14 cellular contexts compared by ENCODE assay signal in the genomic region with DNA sequence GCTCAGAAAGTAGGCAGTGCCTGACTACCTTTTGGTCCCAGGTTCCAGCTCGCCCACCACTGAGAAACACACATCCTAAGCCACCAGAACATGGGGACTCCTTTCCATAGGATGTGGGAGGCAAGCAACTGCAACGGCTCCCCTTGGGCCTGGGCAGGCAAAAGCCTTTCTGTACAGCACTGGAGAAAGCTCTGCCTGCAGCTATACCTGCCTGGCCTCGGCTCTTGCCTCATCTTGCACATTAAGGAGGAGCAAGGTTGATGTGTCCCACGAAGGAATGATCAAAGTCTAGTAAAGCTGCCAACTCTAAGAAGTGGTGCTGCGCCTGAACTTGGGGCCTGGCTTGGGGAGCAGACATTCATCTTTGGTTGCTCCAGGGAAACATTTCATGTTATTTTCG.
"Had no signal": no experiment of that assay in that cellular context is flagged by ENCODE, and none has a peak within 500 bp of the region (broad histone marks: within the 10 kb centered on the region; RNA-seq: fewer than 3 reads in every experiment).

No MANE protein-coding gene starts in this region.

- H3K9me3 ChIP-seq: adrenal gland, tibial nerve had no signal

- H3K27ac ChIP-seq: adrenal gland, tibial nerve had no signal

- H3K9me3 Mint-ChIP-seq: activated B cell treated with CpG ODN at 0.5 μM for 24 hours; activated CD4-positive, alpha-beta T cell treated with anti-CD3 and anti-CD28 coated beads, Interleukin-2, amount 10 ng/mL, durations not matched to agents 7 days and 5 days; effector memory CD8-positive, alpha-beta T cell; memory B cell; stimulated activated naive B cell treated with anti-CD40 and anti-IgM and Interleukin-4, amounts not matched to agents 10 μg/mL and 1 μg/mL and 100 μg/mL, for 72 hours had no signal

- H3K36me3 ChIP-seq: adrenal gland had no signal

- H3K4me3 ChIP-seq: adrenal gland, tibial nerve had no signal

- DNase-seq: activated B cell treated with CpG ODN at 0.5 μM for 24 hours; activated CD4-positive, alpha-beta T cell treated with anti-CD3 and anti-CD28 coated beads, Interleukin-2, amount 10 ng/mL, durations not matched to agents 7 days and 5 days; activated naive CD4-positive, alpha-beta T cell treated with anti-CD3 and anti-CD28 coated beads, Interleukin-2, amount 50 U/mL, for 16 hours; adrenal gland; central memory CD4-positive, alpha-beta T cell; cortex of kidney; effector memory CD8-positive, alpha-beta T cell; right cardiac atrium; stimulated activated CD4-positive, alpha-beta T cell treated with anti-CD3 and anti-CD28 coated beads, Interleukin-2, amount 100 ng/mL, for 24 hours; stimulated activated naive B cell treated with anti-CD40 and anti-IgM and Interleukin-4, amounts not matched to agents 10 μg/mL and 1 μg/mL and 100 μg/mL, for 72 hours; T-helper 17 cell had no signal

- H3K4me1 Mint-ChIP-seq: activated B cell treated with CpG ODN at 0.5 μM for 24 hours; activated CD4-positive, alpha-beta T cell treated with anti-CD3 and anti-CD28 coated beads, Interleukin-2, amount 10 ng/mL, durations not matched to agents 7 days and 5 days; T-helper 17 cell had no signal

- ATAC-seq: effector memory CD8-positive, alpha-beta T cell; left lobe of liver; right cardiac atrium; T-helper 17 cell had no signal

- H3K27me3 Mint-ChIP-seq: activated B cell treated with CpG ODN at 0.5 μM for 24 hours; memory B cell; stimulated activated naive B cell treated with anti-CD40 and anti-IgM and Interleukin-4, amounts not matched to agents 10 μg/mL and 1 μg/mL and 100 μg/mL, for 72 hours had no signal

- H3K27ac Mint-ChIP-seq: activated B cell treated with CpG ODN at 0.5 μM for 24 hours; activated CD4-positive, alpha-beta T cell treated with anti-CD3 and anti-CD28 coated beads, Interleukin-2, amount 10 ng/mL, durations not matched to agents 7 days and 5 days; effector memory CD8-positive, alpha-beta T cell; memory B cell; stimulated activated naive B cell treated with anti-CD40 and anti-IgM and Interleukin-4, amounts not matched to agents 10 μg/mL and 1 μg/mL and 100 μg/mL, for 72 hours; T-helper 17 cell had no signal

- H3K4me1 ChIP-seq: adrenal gland, tibial nerve had no signal

- H3K27me3 ChIP-seq: adrenal gland, tibial nerve had no signal

- H3K4me3 Mint-ChIP-seq: activated B cell treated with CpG ODN at 0.5 μM for 24 hours; activated CD4-positive, alpha-beta T cell treated with anti-CD3 and anti-CD28 coated beads, Interleukin-2, amount 10 ng/mL, durations not matched to agents 7 days and 5 days; effector memory CD8-positive, alpha-beta T cell; memory B cell; stimulated activated naive B cell treated with anti-CD40 and anti-IgM and Interleukin-4, amounts not matched to agents 10 μg/mL and 1 μg/mL and 100 μg/mL, for 72 hours; T-helper 17 cell had no signal
